In the genomic region with DNA sequence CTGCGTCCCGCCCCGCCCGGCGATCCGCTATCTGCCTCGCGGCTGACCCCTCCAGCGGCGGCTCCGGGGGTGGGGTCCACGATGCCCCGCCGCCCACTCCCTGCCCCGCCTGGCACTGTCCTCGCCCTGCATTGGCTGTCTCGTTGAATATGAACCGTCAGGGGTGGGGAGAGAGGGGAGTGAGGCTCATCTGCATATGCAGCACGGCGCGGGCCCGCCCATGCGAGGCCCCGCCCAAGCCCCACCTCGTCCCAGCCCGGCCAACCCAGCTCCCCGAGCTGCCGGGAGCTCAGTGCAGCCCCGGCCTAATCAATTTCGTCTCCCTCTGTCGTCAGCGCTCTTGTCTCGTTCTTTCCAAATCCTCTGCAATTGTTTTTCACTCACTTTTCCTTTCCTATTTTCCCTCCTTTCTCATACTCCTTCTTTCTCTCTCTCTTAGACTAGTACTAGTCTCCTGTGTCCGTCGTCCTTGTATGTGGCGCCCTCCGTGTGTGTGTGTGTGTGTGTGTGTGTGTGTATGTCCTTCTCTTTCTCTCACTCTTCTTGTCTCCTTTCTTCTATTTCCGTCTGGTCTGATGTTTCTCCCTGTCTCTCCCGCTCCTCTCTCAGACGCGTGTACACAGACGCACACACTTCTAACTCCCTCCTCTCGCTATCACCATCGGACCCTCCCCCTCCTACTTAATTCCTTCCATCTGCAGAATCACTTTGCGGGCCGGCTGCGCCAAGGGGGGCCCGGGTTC, we compare ENCODE assay signal across 8 cellular contexts. TPM values are rescaled to one million over a fixed set of nuclear protein-coding genes. Genes with fewer than 3 reads are reported as not detected.
DNase-seq lines count a peak whose midpoint lies in the region; ATAC-seq, FAIRE-seq and TF ChIP-seq lines count a peak whose summit lies in the region.

No MANE protein-coding gene starts in this region.

- H3K9ac ChIP-seq in mammary epithelial cell (ENCODE audit: insufficient read depth, low read length) (peak overlapping the region; percentile 2), iPS-20b (ENCODE audit: low read depth, low read length) (peak overlapping the region; percentile 57; the same call in 1 of the 2 replicates), skeletal muscle tissue (ENCODE audit: low read depth in 1 of 3, low read length in 3 of 3) (peak overlapping the region; percentile 72 to 89 (median 84))

- no peak for TF ChIP-seq CTCF in A549 (IDR thresholded peaks at IDR 0.05)
- TF ChIP-seq CTCF in WI38 (IDR thresholded peaks at IDR 0.05; ENCODE audit: low read depth, low read length): no peak
- no peak for TF ChIP-seq CTCF in mammary epithelial cell (conservative IDR thresholded peaks at IDR 0.05 in 1 of 2, IDR thresholded peaks at IDR 0.05 in 1 of 2; ENCODE audit: extremely low read depth in 1 of 2, insufficient read depth in 1 of 2, low read depth in 1 of 2, low read length in 2 of 2)

- dilution Hi-C loops in mammary epithelial cell (cut with HindIII; ENCODE audit: low sequenced_read_pairs): no loop called here

- no TSS peak for BruUV-seq in mammary epithelial cell (replicated peaks; lab: Mats Ljungman, UMichigan)

- H4K20me1 ChIP-seq in mammary epithelial cell (ENCODE audit: insufficient read depth, low read length): no peaks in the 10 kb centered on the region

- H3K9me3 ChIP-seq in A549 (no peaks in the 10 kb centered on the region), mammary epithelial cell (replicated peaks; ENCODE audit: insufficient read depth, low read length) (no peaks in the 10 kb centered on the region), iPS-20b (ENCODE audit: insufficient read depth, low read depth, low read length) (no peaks in the 10 kb centered on the region), skeletal muscle tissue (ENCODE audit: control insufficient read depth in 3 of 3, low read length in 3 of 3) (no peaks in the 10 kb centered on the region)

- intact Hi-C loops in mammary epithelial cell (cut with micrococcal nuclease): loop anchor here (2.0 kb wide), 1 partner anchor 43 kb away; no protein-coding TSS in a partner anchor

- CTCF ChIA-PET in A549 (lab: Yijun Ruan, JAX): interaction anchor here (1.0 to 1.8 kb wide), 4 partner anchors 8 to 72 kb away, joined by 3 to 6 read pairs (median 4); no protein-coding TSS in a partner anchor
- CTCF ChIA-PET in mammary epithelial cell (lab: Charles Lee; ENCODE audit: low non-redundant PET): no interaction called here

- peak overlapping the region; percentile 75 for H3K4me3 ChIP-seq in A549
- H3K4me3 ChIP-seq in WI38 (ENCODE audit: low read depth, low read length): peak overlapping the region; percentile 52
- H3K4me3 ChIP-seq in mammary epithelial cell (replicated peaks in 1 of 3; ENCODE audit: insufficient read depth in 1 of 3, low read depth in 2 of 3, low read length in 3 of 3): peak overlapping the region; percentile 1 to 60 (median 60)
- H3K4me3 ChIP-seq in iPS-20b (ENCODE audit: low read length): peak overlapping the region; percentile 83
- H3K4me3 ChIP-seq in skeletal muscle tissue (ENCODE audit: low read length in 3 of 3): peak overlapping the region; percentile 70 to 73 (median 70)

- H3K27me3 ChIP-seq in mammary epithelial cell (ENCODE audit: insufficient read depth, low read length): no peaks in the 10 kb centered on the region
- peaks cover 48% of the 10 kb centered on the region for H3K27me3 ChIP-seq in iPS-20b (ENCODE audit: insufficient read depth, low read length)
- H3K27me3 ChIP-seq in skeletal muscle tissue (ENCODE audit: control insufficient read depth in 3 of 3, insufficient read depth in 3 of 3, low read length in 3 of 3): no peaks in the 10 kb centered on the region

- no peak for TF ChIP-seq RAD21 in A549 (conservative IDR thresholded peaks at IDR 0.05 in 1 of 2, IDR thresholded peaks at IDR 0.05 in 1 of 2)

- H3K4me1 ChIP-seq in A549 (peaks cover 22% of the 10 kb centered on the region), mammary epithelial cell (ENCODE audit: insufficient read depth, low read length) (peaks cover 31% of the 10 kb centered on the region), iPS-20b (ENCODE audit: insufficient read depth, low read length) (peaks cover 5% of the 10 kb centered on the region; the same call in 1 of the 2 replicates), skeletal muscle tissue (ENCODE audit: control insufficient read depth in 3 of 3, insufficient read depth in 3 of 3, low read length in 3 of 3) (peaks cover 56 to 76% (median 64%) of the 10 kb centered on the region in 3 donors)

- no peak for TF ChIP-seq EP300 in A549 (IDR thresholded peaks at IDR 0.05)

- peak overlapping the region; percentile 84 for H2AFZ ChIP-seq in mammary epithelial cell (ENCODE audit: low read depth, low read length)

- H3K79me2 ChIP-seq in mammary epithelial cell (ENCODE audit: insufficient read depth, low read length): no peaks in the 10 kb centered on the region

- H3K36me3 ChIP-seq in mammary epithelial cell (ENCODE audit: insufficient read depth, low read length) (no peaks in the 10 kb centered on the region), iPS-20b (ENCODE audit: insufficient read depth, low read depth, low read length) (no peaks in the 10 kb centered on the region), skeletal muscle tissue (ENCODE audit: control insufficient read depth in 3 of 3, insufficient read depth in 3 of 3, low read length in 3 of 3) (peaks cover 0 to 3% (median 3%) of the 10 kb centered on the region in 3 donors)

- no peak for TF ChIP-seq POLR2A in A549 (IDR thresholded peaks at IDR 0.05; ENCODE audit: low read length)

- in situ Hi-C loops in mammary epithelial cell (cut with MboI; ENCODE audit: low sequenced_read_pairs in 2 of 2): no loop called here

- no peak for FAIRE-seq in A549 (lab: Jason Lieb, UNC)

- DNase-seq in A549 (ENCODE audit: low read depth in 1 of 2, low spot score in 1 of 2) (peak; percentile 95), NCI-H2196 treated with DMSO at 0.1 percent for 48 hours (lab: John Stamatoyannopoulos, UW; ENCODE audit: unreplicated experiment) (peak; percentile 77), mammary epithelial cell (peak; percentile 98)

- H3K4me2 ChIP-seq in A549: peak overlapping the region; percentile 96
- peak overlapping the region; percentile 71 for H3K4me2 ChIP-seq in mammary epithelial cell (ENCODE audit: insufficient read depth, low read depth, low read length)

- H3K27ac ChIP-seq in A549 (peak overlapping the region; percentile 63 to 84), mammary epithelial cell (ENCODE audit: insufficient read depth, low read depth, low read length) (no peak overlapping the region), iPS-20b (ENCODE audit: low read length) (no peak overlapping the region), skeletal muscle tissue (ENCODE audit: low read depth, low read length) (peak overlapping the region; percentile 89)

- ATAC-seq in A549 (peak; percentile 86 to 96), GM18867 (IDR thresholded peaks at IDR 0.05; ENCODE audit: unreplicated experiment) (peak; percentile 96), HG03108 (IDR thresholded peaks at IDR 0.05; ENCODE audit: unreplicated experiment) (peak; percentile 96)

- WGBS in A549 (ENCODE audit: missing lambda C conversion rate): 2% methylated on average over 38 of the region's 48 CpGs
- 10% methylated on average over 14 of the region's 48 CpGs for WGBS in mammary epithelial cell (ENCODE audit: low coverage, missing lambda C conversion rate)

- POLR2A ChIA-PET in A549 (lab: Yijun Ruan, JAX): interaction anchor here (0.7 to 1.8 kb wide), 6 partner anchors 9 to 86 kb away, joined by 3 to 10 read pairs (median 5); no protein-coding TSS in a partner anchor

TF ChIP-seq in A549, 52 proteins besides CTCF, POLR2A, EP300 and RAD21 (continues in another document):
- TF ChIP-seq HEYL (CRISPR knock-in tag; IDR thresholded peaks at IDR 0.05): no peak
- TF ChIP-seq RNF2 (IDR thresholded peaks at IDR 0.05; ENCODE audit: borderline replicate concordance, low read depth): no peak
- no peak for TF ChIP-seq PHF8 (IDR thresholded peaks at IDR 0.05; ENCODE audit: borderline replicate concordance, low read depth)
- no peak for TF ChIP-seq BHLHE40 (IDR thresholded peaks at IDR 0.05; ENCODE audit: low read depth, low read length)
- TF ChIP-seq ESRRA (IDR thresholded peaks at IDR 0.05; ENCODE audit: borderline replicate concordance, low read length): no peak
- no peak for TF ChIP-seq CBX8 (IDR thresholded peaks at IDR 0.05)
- no peak for TF ChIP-seq RFX5 (IDR thresholded peaks at IDR 0.05)
- TF ChIP-seq, protein P1, sequence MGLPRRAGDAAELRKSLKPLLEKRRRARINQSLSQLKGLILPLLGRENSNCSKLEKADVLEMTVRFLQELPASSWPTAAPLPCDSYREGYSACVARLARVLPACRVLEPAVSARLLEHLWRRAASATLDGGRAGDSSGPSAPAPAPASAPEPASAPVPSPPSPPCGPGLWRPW (IDR thresholded peaks at IDR 0.05): no peak
- peak; percentile 5 for TF ChIP-seq ZFP36 (IDR thresholded peaks at IDR 0.05; ENCODE audit: borderline replicate concordance, partially characterized antibody)
- TF ChIP-seq, protein P2, sequence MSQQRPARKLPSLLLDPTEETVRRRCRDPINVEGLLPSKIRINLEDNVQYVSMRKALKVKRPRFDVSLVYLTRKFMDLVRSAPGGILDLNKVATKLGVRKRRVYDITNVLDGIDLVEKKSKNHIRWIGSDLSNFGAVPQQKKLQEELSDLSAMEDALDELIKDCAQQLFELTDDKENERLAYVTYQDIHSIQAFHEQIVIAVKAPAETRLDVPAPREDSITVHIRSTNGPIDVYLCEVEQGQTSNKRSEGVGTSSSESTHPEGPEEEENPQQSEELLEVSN (IDR thresholded peaks at IDR 0.05; ENCODE audit: borderline replicate concordance, low read depth): no peak
- no peak for TF ChIP-seq TP53 (CRISPR knock-in tag; IDR thresholded peaks at IDR 0.05)
- TF ChIP-seq CBX2 (IDR thresholded peaks at IDR 0.05; ENCODE audit: borderline replicate concordance, low read depth): no peak
- peak in 1 of 2 experiments; percentile 4; a peak in 1 of 5 replicates for TF ChIP-seq JUN (IDR thresholded peaks at IDR 0.05)
- no peak for TF ChIP-seq MYC (IDR thresholded peaks at IDR 0.05; ENCODE audit: borderline replicate concordance, low read length)

RNA-seq across cellular contexts. Expression of a gene that starts 0.5 kb away (rescaled TPM):
- polyA plus RNA-seq in A549 (2011; rRNA removed) (2.4 and 2.7 TPM in 2 replicates), A549 (2017; fragmentation: RNase III; extraction: RNeasy Plus Mini Kit Qiagen cat#74134 plus additional on column Dnase treatment) (3.9 to 4.7 TPM (median 4.2 TPM) in 3 replicates), mammary epithelial cell (1.6 TPM)
- 1.6 and 2.6 TPM in 2 replicates for polyA plus RNA-seq in A549 (2012; cell fraction: cytosol; rRNA removed)
- polyA plus RNA-seq in A549 (2012; cell fraction: nucleus; rRNA removed): 1.9 and 2.6 TPM in 2 replicates
- 3.3 and 4.0 TPM in 2 replicates for polyA minus RNA-seq in A549 (2011; rRNA and poly(A)+ RNA removed)
- total RNA-seq in mammary epithelial cell (1 to 10 TPM; 3.1 to 7.3 TPM), skeletal muscle tissue (20.9 TPM)
- 1.2 TPM for polyA minus RNA-seq in mammary epithelial cell

Comparison
In these comparisons a context has a peak if more than half of its experiments do, and no peak if none do; other contexts are left out.
1. H3K27ac ChIP-seq: peak in A549 (2 of 2) and skeletal muscle tissue (single experiment); none in mammary epithelial cell (single experiment) and iPS-20b (single experiment).
2. H3K9ac ChIP-seq: peak in every context shown above with its lines; median percentile 84 in skeletal muscle tissue; 57 in iPS-20b; 2 in mammary epithelial cell.
3. Peak in every context shown above with its lines, with median percentiles within 50 percentile points of each other: ATAC-seq, DNase-seq and H3K4me3 ChIP-seq.